ENCODE assay signal across 9 cellular contexts in the genomic region with DNA sequence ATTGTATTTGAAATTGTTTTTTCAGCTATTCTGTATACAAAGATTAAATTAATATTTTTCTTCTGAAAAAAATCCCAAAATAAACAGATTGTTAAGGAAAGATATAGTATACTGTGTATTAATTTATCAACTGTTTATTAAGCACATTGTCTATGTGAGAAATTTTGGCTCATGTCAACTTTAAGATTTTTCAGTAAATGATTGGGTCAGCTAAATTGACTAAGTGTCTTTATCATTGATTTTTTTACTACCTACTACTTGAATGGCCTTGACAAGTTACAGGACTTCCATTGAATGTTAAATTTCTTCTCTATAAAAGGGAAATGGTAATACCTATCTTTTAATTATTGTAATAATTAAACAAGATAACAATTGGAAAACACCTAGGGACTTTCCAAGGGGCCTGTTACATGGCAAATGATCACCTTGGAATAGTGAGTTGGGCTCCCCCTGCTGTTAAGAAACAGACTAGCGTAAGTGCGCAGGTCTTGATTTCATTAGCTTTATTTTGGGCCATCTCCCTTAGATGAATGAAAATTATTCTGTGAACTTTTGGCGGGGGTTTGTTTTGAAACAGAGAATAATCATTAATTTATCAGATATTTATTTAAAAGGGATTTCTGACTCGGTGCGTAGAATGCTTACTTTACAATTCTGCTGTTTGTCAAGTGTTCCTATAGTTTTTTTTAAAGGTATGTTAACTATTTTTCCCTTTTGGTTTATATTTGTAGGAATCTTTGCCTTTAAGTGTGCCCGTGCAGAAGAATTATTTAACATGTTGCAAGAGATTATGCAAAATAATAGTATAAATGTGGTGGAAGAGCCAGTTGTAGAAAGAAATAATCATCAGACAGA. TPM values are rescaled to one million over a fixed set of nuclear protein-coding genes. Genes with fewer than 3 reads are reported as not detected.
DNase-seq lines count a peak whose midpoint lies in the region; ATAC-seq lines count a peak whose summit lies in the region.
"Had no signal": no experiment of that assay in that cellular context is flagged by ENCODE, and none has a peak within 500 bp of the region (broad histone marks: within the 10 kb centered on the region; RNA-seq: fewer than 3 reads in every experiment).

No MANE protein-coding gene starts in this region.

- H3K27ac Mint-ChIP-seq in IgD-negative memory B cell = peak overlapping the region in 2 of 3 donors; percentile 18 to 54

- H3K4me3 Mint-ChIP-seq in IgD-negative memory B cell = no peak overlapping the region
- H3K4me3 Mint-ChIP-seq: activated naive CD8-positive, alpha-beta T cell had no signal

- peak; percentile 76 for ATAC-seq in GM19438 (IDR thresholded peaks at IDR 0.05; ENCODE audit: low read depth, unreplicated experiment)

- H3K36me3 Mint-ChIP-seq in IgD-negative memory B cell = no peaks in the 10 kb centered on the region

- no peaks in the 10 kb centered on the region for H3K9me3 Mint-ChIP-seq in IgD-negative memory B cell

- DNase-seq in COLO829 (ENCODE audit: low spot score) (peak; percentile 40), RKO (ENCODE audit: low spot score) (peak; percentile 82), glomerular visceral epithelial cell (ENCODE audit: extremely low spot score) (peak; percentile 61), renal cortical epithelial cell (ENCODE audit: low read depth) (peak; percentile 80), NCI-H1048 (lab: John Stamatoyannopoulos, UW) (no peak)
- DNase-seq in activated naive CD4-positive, alpha-beta T cell treated with Interleukin-2 at 50 U/mL for 16 hours = peak; percentile 55

- H3K27me3 Mint-ChIP-seq in IgD-negative memory B cell = no peaks in the 10 kb centered on the region
- H3K27me3 Mint-ChIP-seq: activated naive CD8-positive, alpha-beta T cell had no signal

- peaks cover 0 to 6% (median 4%) of the 10 kb centered on the region in 3 donors for H3K4me1 Mint-ChIP-seq in IgD-negative memory B cell

RNA-seq across cellular contexts. Expression of a gene that starts 14.5 kb away (rescaled TPM):
- 147 TPM for polyA plus RNA-seq in IgD-negative memory B cell
- total RNA-seq in renal cortical epithelial cell = 284 and 471 TPM in 2 replicates

RNA-seq across cellular contexts. Expression of a gene that starts 39.9 kb away (rescaled TPM):
- polyA plus RNA-seq in IgD-negative memory B cell = not detected
- not detected in 2 replicates for total RNA-seq in renal cortical epithelial cell
